In genomic region chr20:62616728-62617621, GRCh38 we compare ENCODE assay signal across 8 cellular contexts. TPM values are rescaled to one million over a fixed set of nuclear protein-coding genes. Genes with fewer than 3 reads are reported as not detected.
DNase-seq lines count a peak whose midpoint lies in the region; ATAC-seq and TF ChIP-seq lines count a peak whose summit lies in the region.

No MANE protein-coding gene starts in this region.

- H3K4me2 ChIP-seq in PC-3 (ENCODE audit: low read length) (peak overlapping the region; percentile 48), neural progenitor cell (no peak overlapping the region)

- H2AFZ ChIP-seq in PC-3 (ENCODE audit: low read length) (peak overlapping the region; percentile 57; the same call in 1 of the 2 replicates), neural progenitor cell (replicated peaks) (no peak overlapping the region)

- H3K36me3 ChIP-seq in PC-3 (ENCODE audit: low read depth, low read length) (no peaks in the 10 kb centered on the region), neural progenitor cell (no peaks in the 10 kb centered on the region)

- POLR2A ChIA-PET in PC-3 (lab: Charles Lee; ENCODE audit: unreplicated experiment): no interaction called here

- H3K4me3 ChIP-seq in PC-3 (ENCODE audit: low read length) (no peak overlapping the region), neural progenitor cell (no peak overlapping the region)

- H3K27ac Mint-ChIP-seq in activated T-cell treated with anti-CD3 and anti-CD28 coated beads, Interleukin-2, amount 50 U/mL, for 72 hours: peak overlapping the region; percentile 75
- no peak overlapping the region for H3K27ac Mint-ChIP-seq in neural progenitor cell

- H3K27me3 ChIP-seq in PC-3 (ENCODE audit: low read length): no peaks in the 10 kb centered on the region
- no peaks in the 10 kb centered on the region for H3K27me3 ChIP-seq in neural progenitor cell

- H3F3A ChIP-seq in PC-3 (ENCODE audit: low read length, unreplicated experiment) (no peaks in the 10 kb centered on the region), neural progenitor cell (ENCODE audit: low read depth) (no peaks in the 10 kb centered on the region)

- no TSS peak for BruUV-seq in PC-3 (replicated peaks; lab: Mats Ljungman, UMichigan)

- ATAC-seq in GM18520 (IDR thresholded peaks at IDR 0.05; ENCODE audit: unreplicated experiment) (peak; percentile 34), PC-3 (peak; percentile 73)
- peak; percentile 69 to 73 for ATAC-seq in activated T-cell treated with anti-CD3 and anti-CD28 coated beads, Interleukin-2, amount 50 U/mL, for 72 hours (replicated peaks in 1 of 2)

- H3K79me2 ChIP-seq in PC-3 (ENCODE audit: low read length): peaks cover 12% of the 10 kb centered on the region
- H3K79me2 ChIP-seq in neural progenitor cell (ENCODE audit: low read depth): no peaks in the 10 kb centered on the region

- H4K20me1 ChIP-seq in PC-3 (ENCODE audit: low read length) (no peaks in the 10 kb centered on the region), neural progenitor cell (ENCODE audit: low read depth) (no peaks in the 10 kb centered on the region)

- no peaks in the 10 kb centered on the region for H3K9me3 Mint-ChIP-seq in activated T-cell treated with anti-CD3 and anti-CD28 coated beads, Interleukin-2, amount 50 U/mL, for 72 hours
- peaks cover 6% of the 10 kb centered on the region for H3K9me3 Mint-ChIP-seq in neural progenitor cell

- TF ChIP-seq CTCF in PC-3 (conservative IDR thresholded peaks at IDR 0.05; ENCODE audit: low read depth, low read length): peak; percentile 99
- TF ChIP-seq CTCF in neural progenitor cell (IDR thresholded peaks at IDR 0.05): peak; percentile 94

- CTCF ChIA-PET in PC-3 (lab: Charles Lee): interaction anchor here (0.5 to 1.5 kb wide), 11 partner anchors 12 to 207 kb away, joined by 3 to 13 read pairs (median 4); no protein-coding TSS in a partner anchor

- H3K9ac ChIP-seq in PC-3 (ENCODE audit: low read length): peak overlapping the region; percentile 75
- no peak overlapping the region for H3K9ac ChIP-seq in neural progenitor cell

- intact Hi-C loops in PC-3 (cut with micrococcal nuclease): loop anchor here (1.0 to 5.0 kb wide), 4 partner anchors 14 to 117 kb away; no protein-coding TSS in a partner anchor

- H3K36me3 Mint-ChIP-seq in activated T-cell treated with anti-CD3 and anti-CD28 coated beads, Interleukin-2, amount 50 U/mL, for 72 hours (ENCODE audit: insufficient read depth in 2 of 2): no peaks in the 10 kb centered on the region
- no peaks in the 10 kb centered on the region for H3K36me3 Mint-ChIP-seq in neural progenitor cell

- no peaks in the 10 kb centered on the region for H3K9me2 ChIP-seq in PC-3 (replicated peaks; ENCODE audit: low read length)

- H3K9me3 ChIP-seq in PC-3 (ENCODE audit: low read length) (no peaks in the 10 kb centered on the region), neural progenitor cell (ENCODE audit: low read depth) (no peaks in the 10 kb centered on the region)

- H3K27ac ChIP-seq in PC-3 (ENCODE audit: low read length): peak overlapping the region; percentile 91
- H3K27ac ChIP-seq in neural progenitor cell: no peak overlapping the region
- H3K27ac ChIP-seq in substantia nigra (ENCODE audit: low read depth, low read length, poor library complexity, severe bottlenecking): no peak overlapping the region

- H3K4me3 Mint-ChIP-seq in activated T-cell treated with anti-CD3 and anti-CD28 coated beads, Interleukin-2, amount 50 U/mL, for 72 hours: peak overlapping the region; percentile 80 to 81
- H3K4me3 Mint-ChIP-seq in neural progenitor cell: no peak overlapping the region

- peaks cover 36% of the 10 kb centered on the region for H3K4me1 ChIP-seq in PC-3 (ENCODE audit: insufficient read depth, low read length)
- peaks cover 9% of the 10 kb centered on the region for H3K4me1 ChIP-seq in neural progenitor cell

- peaks cover 6% of the 10 kb centered on the region for H3K27me3 Mint-ChIP-seq in activated T-cell treated with anti-CD3 and anti-CD28 coated beads, Interleukin-2, amount 50 U/mL, for 72 hours (ENCODE audit: low read depth)
- peaks cover 6% of the 10 kb centered on the region for H3K27me3 Mint-ChIP-seq in neural progenitor cell (ENCODE audit: insufficient read depth, low read depth)

- peaks cover 30% of the 10 kb centered on the region for H3K4me1 Mint-ChIP-seq in activated T-cell treated with anti-CD3 and anti-CD28 coated beads, Interleukin-2, amount 50 U/mL, for 72 hours (ENCODE audit: low read depth)
- peaks cover 8% of the 10 kb centered on the region for H3K4me1 Mint-ChIP-seq in neural progenitor cell

- DNase-seq in AG08395 (ENCODE audit: low spot score) (peak; percentile 81), HK-2 (ENCODE audit: unreplicated experiment) (peak; percentile 90), PC-3 (peak; percentile 85), fibroblast of gingiva (ENCODE audit: low read depth) (peak; percentile 31), neural progenitor cell (ENCODE audit: low spot score) (peak; percentile 79), substantia nigra (lab: John Stamatoyannopoulos, UW) (peak in 36 of 49 donors; percentile 2 to 64 (median 32))
- DNase-seq in activated T-cell treated with anti-CD3 and anti-CD28 coated beads, Interleukin-2, amount 50 U/mL, for 72 hours: peak; percentile 83 to 85

RNA-seq across cellular contexts. Expression of gene SLCO4A1, which starts 25.3 kb away (rescaled TPM):
- total RNA-seq in PC-3 (2014; rRNA removed): 161 and 162 TPM in 2 replicates
- 10 to 100 TPM; 26.1 to 34.6 TPM for total RNA-seq in activated T-cell treated with anti-CD3 and anti-CD28 coated beads, Interleukin-2, amount 50 U/mL, for 72 hours
- total RNA-seq in neural progenitor cell (ENCODE audit: low replicate concordance): 0.88 and 3.1 TPM in 2 replicates

Comparison
In these comparisons a context has a peak if more than half of its experiments do, and no peak if none do; other contexts are left out.
1. DNase-seq: peak in every context shown above with its lines; median percentile 90 in HK-2; 85 in PC-3; 84 in activated T-cell treated with anti-CD3 and anti-CD28 coated beads, Interleukin-2, amount 50 U/mL, for 72 hours; 81 in AG08395; 79 in neural progenitor cell; 32 in substantia nigra; 31 in fibroblast of gingiva.